In the genomic region with DNA sequence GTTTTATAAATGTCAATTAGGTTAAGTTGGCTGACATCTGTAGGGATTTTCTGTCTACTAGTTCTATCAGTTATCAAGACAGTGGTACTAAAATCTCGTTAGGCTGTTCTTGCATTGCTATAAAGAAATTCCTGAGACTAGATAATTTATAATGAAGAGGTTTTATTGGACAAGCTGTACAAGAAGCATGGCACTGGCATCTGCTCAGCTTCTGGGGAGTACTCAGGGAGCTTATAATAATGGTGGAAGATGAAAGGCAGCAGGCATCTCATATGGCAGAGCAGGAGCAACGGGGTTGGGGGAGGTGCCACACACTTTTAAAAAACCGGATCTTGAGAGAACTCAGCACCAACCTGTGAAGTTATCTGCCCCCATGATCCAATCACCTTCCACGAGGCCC, we compare ENCODE assay signal across 17 cellular contexts. TPM values are rescaled to one million over a fixed set of nuclear protein-coding genes. Genes with fewer than 3 reads are reported as not detected.
DNase-seq lines count a peak whose midpoint lies in the region; ATAC-seq, FAIRE-seq and TF ChIP-seq lines count a peak whose summit lies in the region.
"Had no signal": no experiment of that assay in that cellular context is flagged by ENCODE, and none has a peak within 500 bp of the region (broad histone marks: within the 10 kb centered on the region; RNA-seq: fewer than 3 reads in every experiment).

No MANE protein-coding gene starts in this region.

- H3K79me2 ChIP-seq in Karpas-422 (ENCODE audit: low read length) (peaks cover 94% of the 10 kb centered on the region), astrocyte (ENCODE audit: insufficient read depth, low read length) (peaks cover 13% of the 10 kb centered on the region), keratinocyte (ENCODE audit: control insufficient read depth, insufficient read depth, low read length) (peaks cover 24% of the 10 kb centered on the region), PC-9 (ENCODE audit: low read depth) (no peaks in the 10 kb centered on the region)

- no peak overlapping the region for H3K27ac Mint-ChIP-seq in astrocyte (ENCODE audit: unreplicated experiment)
- H3K27ac Mint-ChIP-seq in stimulated activated naive CD8-positive, alpha-beta T cell treated with anti-CD3 and anti-CD28 coated beads, Interleukin-15, amount 100 ng/mL, for 72 hours, result peak overlapping the region in 1 of 2 donors; percentile 33

- H3K9ac ChIP-seq in Karpas-422 (ENCODE audit: low read length) (no peak overlapping the region), astrocyte (ENCODE audit: low read length) (no peak overlapping the region), keratinocyte (ENCODE audit: control insufficient read depth, extremely low read depth, insufficient read depth, low read length) (no peak overlapping the region)

- peak; percentile 38 for FAIRE-seq in GM18507 (lab: Jason Lieb, UNC)
- FAIRE-seq in astrocyte (lab: Jason Lieb, UNC), result peak; percentile 69
- peak; percentile 55 for FAIRE-seq in keratinocyte (lab: Jason Lieb, UNC)
- FAIRE-seq: A549, HepG2, HTR-8/SVneo had no signal

- peaks cover 12% of the 10 kb centered on the region for H3K36me3 Mint-ChIP-seq in astrocyte (ENCODE audit: low read depth, unreplicated experiment)

- H3K9me3 ChIP-seq in Karpas-422 (ENCODE audit: low read length) (no peaks in the 10 kb centered on the region), astrocyte (ENCODE audit: insufficient read depth, low read depth, low read length) (no peaks in the 10 kb centered on the region), keratinocyte (ENCODE audit: control insufficient read depth, low read depth, low read length) (no peaks in the 10 kb centered on the region), PC-9 (ENCODE audit: insufficient read depth, low read depth) (no peaks in the 10 kb centered on the region)
- H3K9me3 ChIP-seq: A549, BE2C had no signal

- H3K36me3 ChIP-seq in Karpas-422 (ENCODE audit: insufficient read depth, low read length) (peaks cover 75% of the 10 kb centered on the region), astrocyte (ENCODE audit: insufficient read depth, low read length) (peaks cover 3% of the 10 kb centered on the region), keratinocyte (ENCODE audit: control insufficient read depth in 2 of 2, extremely low read depth in 1 of 2, insufficient read depth in 2 of 2, low read length in 2 of 2) (peaks cover 0 to 3% of the 10 kb centered on the region in 2 experiments), PC-9 (ENCODE audit: low read depth) (no peaks in the 10 kb centered on the region; the same call in 1 of the 2 replicates)
- H3K36me3 ChIP-seq: BE2C had no signal

- POLR2A ChIA-PET in PC-9 (lab: Charles Lee; ENCODE audit: unreplicated experiment), result no interaction called here

- no peaks in the 10 kb centered on the region for H3F3A ChIP-seq in PC-9 (ENCODE audit: insufficient read depth, low read depth)

- H2AFZ ChIP-seq in Karpas-422 (ENCODE audit: low read length), result no peak overlapping the region
- H2AFZ ChIP-seq in astrocyte (ENCODE audit: low read depth, low read length), result no peak overlapping the region
- no peak overlapping the region for H2AFZ ChIP-seq in keratinocyte (ENCODE audit: control insufficient read depth, low read length)
- no peak overlapping the region for H2AFZ ChIP-seq in PC-9

- H3K4me3 ChIP-seq in Karpas-422 (ENCODE audit: low read length), result no peak overlapping the region
- no peak overlapping the region for H3K4me3 ChIP-seq in astrocyte (ENCODE audit: insufficient read depth, low read depth, low read length)
- H3K4me3 ChIP-seq in keratinocyte (ENCODE audit: control insufficient read depth in 2 of 3, extremely low read depth in 1 of 3, insufficient read depth in 2 of 3, low read depth in 1 of 3, low read length in 3 of 3), result no peak overlapping the region
- H3K4me3 ChIP-seq in PC-9, result no peak overlapping the region
- H3K4me3 ChIP-seq: A549 had no signal

- H3K27me3 ChIP-seq in Karpas-422 (ENCODE audit: low read length), result no peaks in the 10 kb centered on the region
- H3K27me3 ChIP-seq in astrocyte (ENCODE audit: insufficient read depth, low read length), result no peaks in the 10 kb centered on the region
- no peaks in the 10 kb centered on the region for H3K27me3 ChIP-seq in keratinocyte (ENCODE audit: control insufficient read depth, extremely low read depth, insufficient read depth, low read length)
- H3K27me3 ChIP-seq in PC-9 (ENCODE audit: insufficient read depth, low read depth), result no peaks in the 10 kb centered on the region
- H3K27me3 ChIP-seq: BE2C had no signal

- TF ChIP-seq CTCF in astrocyte (IDR thresholded peaks at IDR 0.05; ENCODE audit: insufficient read depth, low read depth, low read length), result no peak
- no peak for TF ChIP-seq CTCF in keratinocyte (optimal IDR thresholded peaks at IDR 0.05 in 1 of 3, IDR thresholded peaks at IDR 0.05 in 1 of 3, conservative IDR thresholded peaks at IDR 0.05 in 1 of 3; ENCODE audit: extremely low read depth in 1 of 3, insufficient read depth in 2 of 3, low read length in 3 of 3)
- no peak for TF ChIP-seq CTCF in PC-9 (conservative IDR thresholded peaks at IDR 0.05)

- no peak for DNase-seq in GM18507 (ENCODE audit: extremely low spot score, insufficient read length, low read depth)
- DNase-seq in Karpas-422, result no peak
- DNase-seq in astrocyte (ENCODE audit: low read depth), result no peak
- no peak for DNase-seq in keratinocyte (ENCODE audit: low read depth, low spot score)
- no peak for DNase-seq in stimulated activated naive CD8-positive, alpha-beta T cell treated with anti-CD3 and anti-CD28 coated beads, Interleukin-15, amount 100 ng/mL, for 72 hours
- DNase-seq in DMS79 treated with DMSO at 0.1 percent for 48 hours (lab: John Stamatoyannopoulos, UW), result no peak
- DNase-seq in PC-9, result no peak
- DNase-seq: BE2C; CD4-positive, alpha-beta memory T cell; DND-41; GDM1; H7 had no signal

- no peaks in the 10 kb centered on the region for H3K27me3 Mint-ChIP-seq in astrocyte (ENCODE audit: low read depth, unreplicated experiment)
- no peaks in the 10 kb centered on the region for H3K27me3 Mint-ChIP-seq in stimulated activated naive CD8-positive, alpha-beta T cell treated with anti-CD3 and anti-CD28 coated beads, Interleukin-15, amount 100 ng/mL, for 72 hours
- H3K27me3 Mint-ChIP-seq: CD4-positive, alpha-beta memory T cell had no signal

- no peak overlapping the region for H3K4me3 Mint-ChIP-seq in astrocyte (ENCODE audit: unreplicated experiment)
- no peak overlapping the region for H3K4me3 Mint-ChIP-seq in stimulated activated naive CD8-positive, alpha-beta T cell treated with anti-CD3 and anti-CD28 coated beads, Interleukin-15, amount 100 ng/mL, for 72 hours
- H3K4me3 Mint-ChIP-seq: CD4-positive, alpha-beta memory T cell had no signal

- no peak for ATAC-seq in stimulated activated naive CD8-positive, alpha-beta T cell treated with anti-CD3 and anti-CD28 coated beads, Interleukin-15, amount 100 ng/mL, for 72 hours
- ATAC-seq in HG03039 (IDR thresholded peaks at IDR 0.05; ENCODE audit: unreplicated experiment), result no peak
- ATAC-seq: A549, HepG2 had no signal

- H4K20me1 ChIP-seq in Karpas-422 (ENCODE audit: insufficient read depth, low read depth, low read length) (no peaks in the 10 kb centered on the region), astrocyte (ENCODE audit: insufficient read depth, low read length) (peaks cover 40% of the 10 kb centered on the region), keratinocyte (ENCODE audit: control insufficient read depth, extremely low read depth, insufficient read depth, low read length) (no peaks in the 10 kb centered on the region), PC-9 (ENCODE audit: insufficient read depth) (no peaks in the 10 kb centered on the region; the same call in 1 of the 2 replicates)

- CTCF ChIA-PET in PC-9 (lab: Charles Lee), result no interaction called here

- H3K4me1 Mint-ChIP-seq in astrocyte (ENCODE audit: low read depth, unreplicated experiment), result peaks cover 7% of the 10 kb centered on the region
- H3K4me1 Mint-ChIP-seq in stimulated activated naive CD8-positive, alpha-beta T cell treated with anti-CD3 and anti-CD28 coated beads, Interleukin-15, amount 100 ng/mL, for 72 hours, result peaks cover 28% of the 10 kb centered on the region

- H3K4me1 ChIP-seq in Karpas-422 (ENCODE audit: low read length) (peaks cover 51% of the 10 kb centered on the region), astrocyte (ENCODE audit: insufficient read depth, low read length) (no peaks in the 10 kb centered on the region), keratinocyte (ENCODE audit: control insufficient read depth, extremely low read depth, insufficient read depth, low read length) (peaks cover 5% of the 10 kb centered on the region), PC-9 (replicated peaks; ENCODE audit: insufficient read depth) (no peaks in the 10 kb centered on the region)
- H3K4me1 ChIP-seq: A549, BE2C had no signal

- dilution Hi-C loops in keratinocyte (cut with MboI; ENCODE audit: extremely low pct_ligation_motif_present, low sequenced_read_pairs), result no loop called here

- intact Hi-C loops in PC-9 (cut with micrococcal nuclease; ENCODE audit: unreplicated experiment), result no loop called here

- peak overlapping the region; percentile 64 for H3K27ac ChIP-seq in Karpas-422 (ENCODE audit: low read length)
- no peak overlapping the region for H3K27ac ChIP-seq in astrocyte (ENCODE audit: low read depth, low read length)
- no peak overlapping the region for H3K27ac ChIP-seq in keratinocyte (ENCODE audit: control insufficient read depth, insufficient read depth, low read length)
- H3K27ac ChIP-seq in PC-9, result no peak overlapping the region
- H3K27ac ChIP-seq: A549, C4-2B had no signal

- no TSS peak for BruUV-seq in PC-9 (replicated peaks; lab: Mats Ljungman, UMichigan)

- H3K9me1 ChIP-seq in keratinocyte (ENCODE audit: control insufficient read depth, extremely low read depth, insufficient read depth, low read length), result no peaks in the 10 kb centered on the region

- no peak overlapping the region for H3K4me2 ChIP-seq in Karpas-422 (ENCODE audit: low read depth, low read length, poor library complexity, severe bottlenecking)
- H3K4me2 ChIP-seq in astrocyte (ENCODE audit: low read length), result no peak overlapping the region
- no peak overlapping the region for H3K4me2 ChIP-seq in keratinocyte (ENCODE audit: control insufficient read depth, extremely low read depth, insufficient read depth, low read depth, low read length)
- H3K4me2 ChIP-seq in PC-9, result no peak overlapping the region
- H3K4me2 ChIP-seq: A549 had no signal

- H3K9me3 Mint-ChIP-seq in astrocyte (ENCODE audit: unreplicated experiment), result no peaks in the 10 kb centered on the region
- no peaks in the 10 kb centered on the region for H3K9me3 Mint-ChIP-seq in stimulated activated naive CD8-positive, alpha-beta T cell treated with anti-CD3 and anti-CD28 coated beads, Interleukin-15, amount 100 ng/mL, for 72 hours
- H3K9me3 Mint-ChIP-seq: CD4-positive, alpha-beta memory T cell had no signal

- 0 out of 2 replicates have a peak, but pooled peaks cover 3% of the 10 kb centered on the region for H3K9me2 ChIP-seq in Karpas-422 (replicated peaks; ENCODE audit: insufficient read depth, low read length)
- H3K9me2 ChIP-seq in PC-9 (ENCODE audit: insufficient read depth), result no peaks in the 10 kb centered on the region

RNA-seq across cellular contexts. Expression of gene CHIC2, which starts 28.2 kb away (rescaled TPM):
- total RNA-seq in Karpas-422 (2014; rRNA removed; shearing (Covaris generic); ENCODE audit: low replicate concordance), result 103 and 116 TPM in 2 replicates
- total RNA-seq in astrocyte (38.2 and 40.6 TPM in 2 replicates), PC-9 (2021) (8.7 and 12.1 TPM in 2 replicates)
- 14.8 to 21.9 TPM (median 16.9 TPM) in 3 replicates for polyA plus RNA-seq in keratinocyte
- 44.5 TPM for polyA plus RNA-seq in keratinocyte (2011; ENCODE audit: low read depth)
- polyA plus RNA-seq in keratinocyte (2011; cell fraction: cytosol; rRNA removed), result 14.3 and 20.4 TPM in 2 replicates
- 10.4 and 15.2 TPM in 2 replicates for polyA plus RNA-seq in keratinocyte (2011; cell fraction: nucleus; rRNA removed)
- 14.9 and 45.3 TPM in 2 replicates for polyA plus RNA-seq in keratinocyte (2012; ENCODE audit: low replicate concordance)
- 3.3 to 10.7 TPM (median 8.0 TPM) in 3 replicates for polyA minus RNA-seq in keratinocyte
- polyA minus RNA-seq in keratinocyte (2011; cell fraction: cytosol; rRNA and poly(A)+ RNA removed), result 32.6 TPM
- polyA minus RNA-seq in keratinocyte (2011; cell fraction: nucleus; rRNA and poly(A)+ RNA removed), result 24.2 and 24.7 TPM in 2 replicates
